ENCODE assay signal across 1 cellular context in genomic region chr14:99234982-99235491, GRCh38.
TF ChIP-seq lines count a peak whose summit lies in the region.

No MANE protein-coding gene starts in this region.

TF ChIP-seq in WTC11, 78 proteins besides CTCF, POLR2A, EP300 and RAD21 (continued from another document):
- TF ChIP-seq, protein P1, sequence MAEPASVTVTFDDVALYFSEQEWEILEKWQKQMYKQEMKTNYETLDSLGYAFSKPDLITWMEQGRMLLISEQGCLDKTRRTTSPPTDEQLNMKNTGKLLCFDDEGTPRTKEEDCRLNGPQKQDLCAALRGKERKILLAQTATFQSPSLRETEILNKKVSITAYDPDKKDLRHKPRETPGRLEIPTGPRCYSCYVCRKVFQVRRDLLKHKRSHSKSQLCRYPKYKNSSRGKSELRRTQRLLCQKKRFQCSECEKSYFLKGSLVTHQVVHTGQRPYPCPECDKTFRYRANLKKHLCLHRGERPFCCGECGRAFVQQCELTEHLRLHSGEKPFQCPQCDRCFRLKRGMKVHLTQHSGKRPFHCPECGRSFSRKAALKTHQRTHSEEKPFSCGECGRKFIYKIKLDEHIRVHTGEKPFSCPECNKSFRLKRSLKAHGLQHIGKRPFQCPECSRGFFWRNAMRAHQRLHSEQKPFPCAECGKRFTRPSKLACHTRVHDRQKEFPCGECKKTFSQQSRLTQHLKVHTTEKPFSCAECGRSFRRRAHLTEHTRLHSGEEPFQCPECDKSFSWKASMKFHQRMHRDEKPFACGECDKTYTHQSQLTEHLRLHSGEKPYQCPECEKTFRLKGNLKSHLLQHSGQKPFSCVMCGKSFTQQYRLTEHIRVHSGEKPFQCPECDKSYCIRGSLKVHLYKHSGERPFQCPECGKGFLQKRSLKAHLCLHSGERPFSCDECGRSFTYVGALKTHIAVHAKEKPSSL (CRISPR knock-in tag; conservative IDR thresholded peaks at IDR 0.05): no peak
- no peak for TF ChIP-seq NFYB (CRISPR knock-in tag; conservative IDR thresholded peaks at IDR 0.05; ENCODE audit: low read depth)
- no peak for TF ChIP-seq ZNF396 (CRISPR knock-in tag; IDR thresholded peaks at IDR 0.05; ENCODE audit: borderline replicate concordance)
- TF ChIP-seq ZNF263 (CRISPR knock-in tag; IDR thresholded peaks at IDR 0.05; ENCODE audit: low read depth): no peak
- no peak for TF ChIP-seq ESRRA (CRISPR knock-in tag; IDR thresholded peaks at IDR 0.05; ENCODE audit: borderline replicate concordance)
- TF ChIP-seq, protein P2, sequence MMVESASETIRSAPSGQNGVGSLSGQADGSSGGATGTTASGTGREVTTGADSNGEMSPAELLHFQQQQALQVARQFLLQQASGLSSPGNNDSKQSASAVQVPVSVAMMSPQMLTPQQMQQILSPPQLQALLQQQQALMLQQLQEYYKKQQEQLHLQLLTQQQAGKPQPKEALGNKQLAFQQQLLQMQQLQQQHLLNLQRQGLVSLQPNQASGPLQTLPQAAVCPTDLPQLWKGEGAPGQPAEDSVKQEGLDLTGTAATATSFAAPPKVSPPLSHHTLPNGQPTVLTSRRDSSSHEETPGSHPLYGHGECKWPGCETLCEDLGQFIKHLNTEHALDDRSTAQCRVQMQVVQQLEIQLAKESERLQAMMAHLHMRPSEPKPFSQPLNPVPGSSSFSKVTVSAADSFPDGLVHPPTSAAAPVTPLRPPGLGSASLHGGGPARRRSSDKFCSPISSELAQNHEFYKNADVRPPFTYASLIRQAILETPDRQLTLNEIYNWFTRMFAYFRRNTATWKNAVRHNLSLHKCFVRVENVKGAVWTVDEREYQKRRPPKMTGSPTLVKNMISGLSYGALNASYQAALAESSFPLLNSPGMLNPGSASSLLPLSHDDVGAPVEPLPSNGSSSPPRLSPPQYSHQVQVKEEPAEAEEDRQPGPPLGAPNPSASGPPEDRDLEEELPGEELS (CRISPR knock-in tag; IDR thresholded peaks at IDR 0.05): no peak
